18 cellular contexts compared by ENCODE assay signal in the genomic region with DNA sequence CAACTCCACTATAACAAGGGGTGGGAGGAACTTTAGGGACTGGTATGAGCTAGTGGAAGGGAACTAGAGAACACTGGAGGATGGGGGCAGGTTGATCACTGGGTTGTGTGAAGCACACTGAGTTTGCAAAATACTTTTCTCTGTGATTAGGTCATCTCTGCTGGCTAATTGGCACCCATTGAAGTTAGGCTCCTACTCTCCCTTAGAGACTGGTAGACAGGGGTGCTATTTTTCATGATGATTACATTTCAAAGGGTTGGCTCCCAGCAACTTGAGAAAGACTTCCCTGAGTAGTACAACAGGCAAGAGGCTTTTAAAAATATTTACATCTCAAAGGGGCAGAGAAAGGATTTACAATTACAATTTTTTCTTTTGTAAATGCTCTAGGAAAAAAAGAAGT. TPM values are rescaled to one million over a fixed set of nuclear protein-coding genes. Genes with fewer than 3 reads are reported as not detected.
DNase-seq lines count a peak whose midpoint lies in the region; ATAC-seq and TF ChIP-seq lines count a peak whose summit lies in the region.
"Had no signal": no experiment of that assay in that cellular context is flagged by ENCODE, and none has a peak within 500 bp of the region (broad histone marks: within the 10 kb centered on the region; RNA-seq: fewer than 3 reads in every experiment).

No MANE protein-coding gene starts in this region.

- no peaks in the 10 kb centered on the region for H3K9me3 Mint-ChIP-seq in T-helper 2 cell treated with Interferon-gamma antibody and Interleukin-4, amounts not matched to agents 5 μg/mL and 100 μg/mL, for 36 hours
- no peaks in the 10 kb centered on the region for H3K9me3 Mint-ChIP-seq in activated T-helper 1 cell treated with anti-CD3 and anti-CD28 coated beads, Interleukin-12 subunit alpha, Interleukin-12 subunit beta, Interleukin-2, Interleukin-4 antibody, amounts not matched to agents 30 ng/mL and 10 ng/mL and 1 ng/mL, durations not matched to agents 14 hours and 24 hours and 36 hours

- H3K27me3 ChIP-seq in HAP-1 (ENCODE audit: low read depth) (no peaks in the 10 kb centered on the region), mesendoderm (ENCODE audit: insufficient read depth, low read length, poor library complexity) (peaks cover 36% of the 10 kb centered on the region)
- H3K27me3 ChIP-seq: MG63, SJSA1 had no signal

- H3K4ac ChIP-seq in mesendoderm (ENCODE audit: low read depth, low read length) = no peak overlapping the region

- no peak overlapping the region for H3K9ac ChIP-seq in mesendoderm (ENCODE audit: low read length)

- H3K79me1 ChIP-seq in mesendoderm (ENCODE audit: low read length) = no peaks in the 10 kb centered on the region

- no peak overlapping the region for H2AK5ac ChIP-seq in mesendoderm (ENCODE audit: low read length)

- TF ChIP-seq CTCF in fibroblast of pulmonary artery (IDR thresholded peaks at IDR 0.05; ENCODE audit: low read length, missing control alignments) = no peak

- no peak overlapping the region for H3K4me3 Mint-ChIP-seq in T-helper 2 cell treated with Interferon-gamma antibody and Interleukin-4, amounts not matched to agents 5 μg/mL and 100 μg/mL, for 36 hours
- no peak overlapping the region for H3K4me3 Mint-ChIP-seq in activated T-helper 1 cell treated with anti-CD3 and anti-CD28 coated beads, Interleukin-12 subunit alpha, Interleukin-12 subunit beta, Interleukin-2, Interleukin-4 antibody, amounts not matched to agents 30 ng/mL and 10 ng/mL and 1 ng/mL, durations not matched to agents 14 hours and 24 hours and 36 hours

- no peaks in the 10 kb centered on the region for H3K79me2 ChIP-seq in mesendoderm (ENCODE audit: control insufficient read depth, insufficient read depth, low read length)

- H3K27me3 Mint-ChIP-seq in T-helper 2 cell treated with Interferon-gamma antibody and Interleukin-4, amounts not matched to agents 5 μg/mL and 100 μg/mL, for 36 hours (ENCODE audit: low read depth) = peaks cover 61% of the 10 kb centered on the region
- H3K27me3 Mint-ChIP-seq in activated T-helper 1 cell treated with anti-CD3 and anti-CD28 coated beads, Interleukin-12 subunit alpha, Interleukin-12 subunit beta, Interleukin-2, Interleukin-4 antibody, amounts not matched to agents 30 ng/mL and 10 ng/mL and 1 ng/mL, durations not matched to agents 14 hours and 24 hours and 36 hours (ENCODE audit: insufficient read depth) = peaks cover 69% of the 10 kb centered on the region

- H3K23ac ChIP-seq in mesendoderm (ENCODE audit: low read length) = no peak overlapping the region

- no peak overlapping the region for H3K4me3 ChIP-seq in HAP-1
- no peak overlapping the region for H3K4me3 ChIP-seq in fibroblast of pulmonary artery (replicated peaks; ENCODE audit: low read depth, low read length)
- no peak overlapping the region for H3K4me3 ChIP-seq in mesendoderm (ENCODE audit: low read length)
- H3K4me3 ChIP-seq: MG63, SJSA1 had no signal

- no peak overlapping the region for H3K4me2 ChIP-seq in mesendoderm (ENCODE audit: low read length)

- no peak overlapping the region for H3K18ac ChIP-seq in mesendoderm (ENCODE audit: low read length)

- no peak overlapping the region for H2BK15ac ChIP-seq in mesendoderm (replicated peaks; ENCODE audit: low read depth)

- H3K36me3 ChIP-seq in HAP-1 (replicated peaks) (no peaks in the 10 kb centered on the region), mesendoderm (ENCODE audit: control insufficient read depth, insufficient read depth, low read length) (no peaks in the 10 kb centered on the region)
- H3K36me3 ChIP-seq: MG63, SJSA1 had no signal

- H3K27ac Mint-ChIP-seq in T-helper 2 cell treated with Interferon-gamma antibody and Interleukin-4, amounts not matched to agents 5 μg/mL and 100 μg/mL, for 36 hours = no peak overlapping the region
- H3K27ac Mint-ChIP-seq in activated T-helper 1 cell treated with anti-CD3 and anti-CD28 coated beads, Interleukin-12 subunit alpha, Interleukin-12 subunit beta, Interleukin-2, Interleukin-4 antibody, amounts not matched to agents 30 ng/mL and 10 ng/mL and 1 ng/mL, durations not matched to agents 14 hours and 24 hours and 36 hours = no peak overlapping the region

- no peak overlapping the region for H3K27ac ChIP-seq in mesendoderm (ENCODE audit: low read depth, low read length)
- H3K27ac ChIP-seq: C4-2B, SJSA1 had no signal

- DNase-seq in HAP-1 (ENCODE audit: low spot score in 2 of 2) (peak; percentile 77 to 96), fibroblast of pulmonary artery (ENCODE audit: low read depth) (peak; percentile 18), mesendoderm (peak; percentile 40)
- no peak for DNase-seq in T-helper 2 cell treated with Interferon-gamma antibody and Interleukin-4, amounts not matched to agents 5 μg/mL and 100 μg/mL, for 36 hours (ENCODE audit: low spot score)
- no peak for DNase-seq in activated T-helper 1 cell treated with anti-CD3 and anti-CD28 coated beads, Interleukin-12 subunit alpha, Interleukin-12 subunit beta, Interleukin-2, Interleukin-4 antibody, amounts not matched to agents 30 ng/mL and 10 ng/mL and 1 ng/mL, durations not matched to agents 14 hours and 24 hours and 36 hours (ENCODE audit: low spot score)
- DNase-seq in activated CD4-positive, CD25-positive, alpha-beta regulatory T cell treated with anti-CD3 and anti-CD28 coated beads, Interleukin-2, amount 50 U/mL, for 72 hours = no peak
- DNase-seq: ACHN, DMS79 treated with DMSO at 0.1 percent for 48 hours, Kasumi-1, MG63, NCI-H1048, NCI-H1436, NCI-H2029 treated with DMSO at 0.1 percent for 48 hours, NCI-H2171, NCI-H526 had no signal

- intact Hi-C loops in activated T-helper 1 cell treated with anti-CD3 and anti-CD28 coated beads, Interleukin-12 subunit alpha, Interleukin-12 subunit beta, Interleukin-2, Interleukin-4 antibody, amounts not matched to agents 30 ng/mL and 10 ng/mL and 1 ng/mL, durations not matched to agents 14 hours and 24 hours and 36 hours (cut with micrococcal nuclease) = no loop called here

- no peak for ATAC-seq in GM18519 (IDR thresholded peaks at IDR 0.05; ENCODE audit: low FRiP score, unreplicated experiment)

- no peaks in the 10 kb centered on the region for H3K4me1 Mint-ChIP-seq in T-helper 2 cell treated with Interferon-gamma antibody and Interleukin-4, amounts not matched to agents 5 μg/mL and 100 μg/mL, for 36 hours (ENCODE audit: low read depth)
- no peaks in the 10 kb centered on the region for H3K4me1 Mint-ChIP-seq in activated T-helper 1 cell treated with anti-CD3 and anti-CD28 coated beads, Interleukin-12 subunit alpha, Interleukin-12 subunit beta, Interleukin-2, Interleukin-4 antibody, amounts not matched to agents 30 ng/mL and 10 ng/mL and 1 ng/mL, durations not matched to agents 14 hours and 24 hours and 36 hours (ENCODE audit: low read depth)

- in situ Hi-C loops in HAP-1 (cut with MboI; ENCODE audit: low sequenced_read_pairs) = no loop called here

- no peak overlapping the region for H2BK5ac ChIP-seq in mesendoderm (ENCODE audit: low read length)

- no peak overlapping the region for H2BK120ac ChIP-seq in mesendoderm (ENCODE audit: low read depth, low read length)

- peaks cover 33% of the 10 kb centered on the region for H3K4me1 ChIP-seq in HAP-1
- H3K4me1 ChIP-seq in mesendoderm (ENCODE audit: control insufficient read depth, low read depth, low read length) = no peaks in the 10 kb centered on the region
- H3K4me1 ChIP-seq: SJSA1 had no signal

- no peak overlapping the region for H4K5ac ChIP-seq in mesendoderm (ENCODE audit: low read length)

- H3K9me3 ChIP-seq in HAP-1 = no peaks in the 10 kb centered on the region
- H3K9me3 ChIP-seq: SJSA1 had no signal

- H4K8ac ChIP-seq in mesendoderm (ENCODE audit: low read depth, low read length) = no peak overlapping the region

- H3K56ac ChIP-seq in mesendoderm (ENCODE audit: low read length) = no peak overlapping the region

- H3K36me3 Mint-ChIP-seq in T-helper 2 cell treated with Interferon-gamma antibody and Interleukin-4, amounts not matched to agents 5 μg/mL and 100 μg/mL, for 36 hours (ENCODE audit: low read depth) = no peaks in the 10 kb centered on the region
- no peaks in the 10 kb centered on the region for H3K36me3 Mint-ChIP-seq in activated T-helper 1 cell treated with anti-CD3 and anti-CD28 coated beads, Interleukin-12 subunit alpha, Interleukin-12 subunit beta, Interleukin-2, Interleukin-4 antibody, amounts not matched to agents 30 ng/mL and 10 ng/mL and 1 ng/mL, durations not matched to agents 14 hours and 24 hours and 36 hours (ENCODE audit: low read depth)

RNA-seq across cellular contexts. Expression of gene MTAP, which starts 50.4 kb away (rescaled TPM):
- 48.3 TPM for polyA plus RNA-seq in mesendoderm (2013, experiment 1 of 2)
- 51.0 TPM for polyA plus RNA-seq in mesendoderm (2013, experiment 2 of 2)
- total RNA-seq in activated T-helper 1 cell treated with anti-CD3 and anti-CD28 coated beads, Interleukin-12 subunit alpha, Interleukin-12 subunit beta, Interleukin-2, Interleukin-4 antibody, amounts not matched to agents 30 ng/mL and 10 ng/mL and 1 ng/mL, durations not matched to agents 14 hours and 24 hours and 36 hours = 55.5 and 62.2 TPM in 2 replicates

Comparison
In these comparisons a context has a peak if more than half of its experiments do, and no peak if none do; other contexts are left out.
1. DNase-seq: peak in HAP-1 (2 of 2), fibroblast of pulmonary artery (single experiment) and mesendoderm (single experiment); none in T-helper 2 cell treated with Interferon-gamma antibody and Interleukin-4, amounts not matched to agents 5 μg/mL and 100 μg/mL, for 36 hours (single experiment), activated T-helper 1 cell treated with anti-CD3 and anti-CD28 coated beads, Interleukin-12 subunit alpha, Interleukin-12 subunit beta, Interleukin-2, Interleukin-4 antibody, amounts not matched to agents 30 ng/mL and 10 ng/mL and 1 ng/mL, durations not matched to agents 14 hours and 24 hours and 36 hours (single experiment) and activated CD4-positive, CD25-positive, alpha-beta regulatory T cell treated with anti-CD3 and anti-CD28 coated beads, Interleukin-2, amount 50 U/mL, for 72 hours (single experiment).